ENCODE assay signal across 14 cellular contexts in genomic region chr2:42969231-42970150, GRCh38.
A peak's percentile ranks its signal among the peaks of the same experiment; 100 is the strongest.
DNase-seq lines count a peak whose midpoint lies in the region; ATAC-seq and TF ChIP-seq lines count a peak whose summit lies in the region.
"Had no signal": no experiment of that assay in that cellular context is flagged by ENCODE, and none has a peak within 500 bp of the region (broad histone marks: within the 10 kb centered on the region; RNA-seq: fewer than 3 reads in every experiment).

No MANE protein-coding gene starts in this region.

- peak overlapping the region; percentile 81 for H3K9ac ChIP-seq in adipocyte (ENCODE audit: low read length)

- H3K4me3 ChIP-seq in adipocyte (ENCODE audit: low read length) = peak overlapping the region; percentile 17
- H3K4me3 ChIP-seq in skin epidermis = no peak overlapping the region
- H3K4me3 ChIP-seq: cardiac muscle cell had no signal

- no peaks in the 10 kb centered on the region for H3K9me3 ChIP-seq in adipocyte (ENCODE audit: control insufficient read depth, low read length)

- TF ChIP-seq CTCF in foreskin keratinocyte (conservative IDR thresholded peaks at IDR 0.05) = peak; percentile 27

- H3K27me3 ChIP-seq in adipocyte (replicated peaks; ENCODE audit: control insufficient read depth, insufficient read depth, low read length) = no peaks in the 10 kb centered on the region
- no peaks in the 10 kb centered on the region for H3K27me3 ChIP-seq in foreskin keratinocyte
- H3K27me3 ChIP-seq: cardiac muscle cell had no signal

- ATAC-seq in foreskin keratinocyte (peak; percentile 90), HG03342 (IDR thresholded peaks at IDR 0.05; ENCODE audit: unreplicated experiment) (no peak)
- ATAC-seq: natural killer cell treated with Interleukin-12 subunit alpha and Interleukin-12 subunit beta and Interleukin-15 and Interleukin-18, amount 100 ng/mL, for 72 hours had no signal

- H3K27ac ChIP-seq in foreskin keratinocyte = no peak overlapping the region
- peak overlapping the region in 15 of 21 experiments; percentile 7 to 83 (median 44) for H3K27ac ChIP-seq in skin epidermis
- H3K27ac ChIP-seq: cardiac muscle cell had no signal

- DNase-seq in GM04503 (ENCODE audit: low read depth) = peak; percentile 94
- peak; percentile 86 for DNase-seq in adipocyte (ENCODE audit: low read depth)
- DNase-seq in foreskin keratinocyte = peak; percentile 58 to 76
- no peak for DNase-seq in NCI-H1417 treated with DMSO at 0.1 percent for 48 hours (lab: John Stamatoyannopoulos, UW)
- DNase-seq in HK-2 (ENCODE audit: unreplicated experiment) = no peak
- no peak for DNase-seq in NK-92 treated with Interleukin-12 subunit alpha and Interleukin-12 subunit beta, amount 100 ng/mL, for 24 hours (lab: John Stamatoyannopoulos, UW)
- DNase-seq: GF-D8; NCI-H510A; stimulated activated CD4-positive, alpha-beta T cell treated with anti-CD3 and anti-CD28 coated beads, Interleukin-4, amount 100 ng/mL, for 24 hours; T-helper 2 cell had no signal

- no peaks in the 10 kb centered on the region for H3K36me3 ChIP-seq in adipocyte (ENCODE audit: control insufficient read depth, insufficient read depth, low read length, severe bottlenecking)
- H3K36me3 ChIP-seq: cardiac muscle cell had no signal

- H3K4me1 ChIP-seq in adipocyte (ENCODE audit: control insufficient read depth, insufficient read depth, low read length) = peaks cover 76% of the 10 kb centered on the region
- H3K4me1 ChIP-seq in foreskin keratinocyte = peaks cover 15% of the 10 kb centered on the region

Comparison
In these comparisons a context has a peak if more than half of its experiments do, and no peak if none do; other contexts are left out.
1. DNase-seq: peak in GM04503 (single experiment), adipocyte (single experiment) and foreskin keratinocyte (2 of 2); none in NCI-H1417 treated with DMSO at 0.1 percent for 48 hours (single experiment), HK-2 (single experiment) and NK-92 treated with Interleukin-12 subunit alpha and Interleukin-12 subunit beta, amount 100 ng/mL, for 24 hours (single experiment).